In the genomic region with DNA sequence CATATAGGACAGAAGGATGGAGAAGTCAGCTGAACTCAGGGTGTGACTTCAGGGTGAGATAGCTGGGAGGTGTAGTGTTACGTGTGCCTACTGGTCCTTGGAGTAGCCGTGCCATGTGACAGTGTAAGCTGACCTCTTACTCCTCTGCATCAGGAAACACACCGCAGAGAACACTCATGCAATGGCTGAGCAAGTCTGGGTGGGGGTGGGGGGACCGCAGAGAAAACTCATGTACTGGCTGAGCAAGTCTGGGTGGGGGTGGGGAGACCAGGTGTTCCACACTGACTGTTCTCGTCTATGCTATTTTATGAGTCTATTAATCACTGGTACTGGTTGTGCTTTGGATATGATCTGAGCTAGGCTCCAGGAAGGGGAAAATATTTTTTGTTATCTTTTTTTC, we compare ENCODE assay signal across 12 cellular contexts.
DNase-seq lines count a peak whose midpoint lies in the region; ATAC-seq and TF ChIP-seq lines count a peak whose summit lies in the region.
"Had no signal": no experiment of that assay in that cellular context is flagged by ENCODE, and none has a peak within 500 bp of the region (broad histone marks: within the 10 kb centered on the region; RNA-seq: fewer than 3 reads in every experiment).

No MANE protein-coding gene starts in this region.

- H4K20me1 ChIP-seq in OCI-LY7 (ENCODE audit: insufficient read depth, low read length) = no peaks in the 10 kb centered on the region

- DNase-seq in NCI-H1417 (lab: John Stamatoyannopoulos, UW) (peak; percentile 46 to 98 (median 68)), NCI-H1417 treated with DMSO at 0.1 percent for 48 hours (lab: John Stamatoyannopoulos, UW) (no peak), OCI-LY7 (ENCODE audit: low spot score) (peak; percentile 5), glomerular visceral epithelial cell (ENCODE audit: extremely low spot score) (peak; percentile 54), thyroid gland (peak; percentile 92 to 95), GM19240 (ENCODE audit: insufficient read length, low spot score) (no peak), AG20443 (ENCODE audit: low spot score) (no peak)
- no peak for DNase-seq in stimulated activated naive B cell treated with anti-CD40 and anti-IgM and Interleukin-4, amounts not matched to agents 10 μg/mL and 1 μg/mL and 100 μg/mL, for 72 hours
- DNase-seq: activated naive CD8-positive, alpha-beta T cell treated with anti-CD3 and anti-CD28 coated beads, Interleukin-2, amount 10 ng/mL, durations not matched to agents 7 days and 5 days; mucosa of descending colon; NK-92 treated with Interleukin-12 subunit alpha and Interleukin-12 subunit beta, amount 100 ng/mL, for 24 hours; stimulated activated CD4-positive, alpha-beta T cell treated with anti-CD3 and anti-CD28 coated beads, Interleukin-4, amount 100 ng/mL, for 1 hour had no signal

- no peak for TF ChIP-seq POLR2A in thyroid gland (IDR thresholded peaks at IDR 0.05)

- H3K4me1 ChIP-seq in OCI-LY7 (ENCODE audit: insufficient read depth, low read length, poor library complexity, severe bottlenecking) = no peaks in the 10 kb centered on the region
- peaks cover 4 to 14% of the 10 kb centered on the region in 2 donors for H3K4me1 ChIP-seq in thyroid gland

- H3K36me3 ChIP-seq in OCI-LY7 (ENCODE audit: insufficient read depth, low read length) (no peaks in the 10 kb centered on the region), thyroid gland (no peaks in the 10 kb centered on the region)

- WGBS in thyroid gland, 2 donors = 18 to 23% methylated on average over 3 to 5 of the region's 5 CpGs

- ATAC-seq in stimulated activated naive B cell treated with anti-CD40 and anti-IgM and Interleukin-4, amounts not matched to agents 10 μg/mL and 1 μg/mL and 100 μg/mL, for 72 hours (replicated peaks) = no peak
- ATAC-seq: mucosa of descending colon had no signal

- H2AFZ ChIP-seq in OCI-LY7 (ENCODE audit: low read length) = no peak overlapping the region

- H3K27ac Mint-ChIP-seq in stimulated activated naive B cell treated with anti-CD40 and anti-IgM and Interleukin-4, amounts not matched to agents 10 μg/mL and 1 μg/mL and 100 μg/mL, for 72 hours = no peak overlapping the region
- H3K27ac Mint-ChIP-seq: activated naive CD8-positive, alpha-beta T cell treated with anti-CD3 and anti-CD28 coated beads, Interleukin-2, amount 10 ng/mL, durations not matched to agents 7 days and 5 days had no signal

- no peak overlapping the region for H3K4me3 Mint-ChIP-seq in stimulated activated naive B cell treated with anti-CD40 and anti-IgM and Interleukin-4, amounts not matched to agents 10 μg/mL and 1 μg/mL and 100 μg/mL, for 72 hours
- H3K4me3 Mint-ChIP-seq: activated naive CD8-positive, alpha-beta T cell treated with anti-CD3 and anti-CD28 coated beads, Interleukin-2, amount 10 ng/mL, durations not matched to agents 7 days and 5 days had no signal

- POLR2A ChIA-PET in OCI-LY7 (lab: Charles Lee) = no interaction called here

- intact Hi-C loops in OCI-LY7 (cut with micrococcal nuclease; ENCODE audit: unreplicated experiment) (no loop called here), thyroid gland (cut with DNase I) (loop anchor here (10.0 kb wide), 1 partner anchor 321 kb away; no protein-coding TSS in a partner anchor)

- H3K4me3 ChIP-seq in OCI-LY7 (ENCODE audit: low read depth, low read length, poor library complexity, severe bottlenecking) (no peak overlapping the region), thyroid gland (replicated peaks in 1 of 3) (no peak overlapping the region)
- H3K4me3 ChIP-seq: mucosa of descending colon had no signal

- H3K4me2 ChIP-seq in OCI-LY7 (ENCODE audit: low read length) = no peak overlapping the region

- no peaks in the 10 kb centered on the region for H3K4me1 Mint-ChIP-seq in stimulated activated naive B cell treated with anti-CD40 and anti-IgM and Interleukin-4, amounts not matched to agents 10 μg/mL and 1 μg/mL and 100 μg/mL, for 72 hours
- H3K4me1 Mint-ChIP-seq: activated naive CD8-positive, alpha-beta T cell treated with anti-CD3 and anti-CD28 coated beads, Interleukin-2, amount 10 ng/mL, durations not matched to agents 7 days and 5 days had no signal

- no peaks in the 10 kb centered on the region for H3K9me3 Mint-ChIP-seq in stimulated activated naive B cell treated with anti-CD40 and anti-IgM and Interleukin-4, amounts not matched to agents 10 μg/mL and 1 μg/mL and 100 μg/mL, for 72 hours
- H3K9me3 Mint-ChIP-seq: activated naive CD8-positive, alpha-beta T cell treated with anti-CD3 and anti-CD28 coated beads, Interleukin-2, amount 10 ng/mL, durations not matched to agents 7 days and 5 days had no signal

- H3K79me2 ChIP-seq in OCI-LY7 (ENCODE audit: insufficient read depth, low read depth, low read length) = no peaks in the 10 kb centered on the region

- no peaks in the 10 kb centered on the region for H3K9me2 ChIP-seq in OCI-LY7 (ENCODE audit: insufficient read depth, low read length)

- peaks cover 0 to 4% of the 10 kb centered on the region in 2 donors for H3K27me3 Mint-ChIP-seq in stimulated activated naive B cell treated with anti-CD40 and anti-IgM and Interleukin-4, amounts not matched to agents 10 μg/mL and 1 μg/mL and 100 μg/mL, for 72 hours
- H3K27me3 Mint-ChIP-seq: activated naive CD8-positive, alpha-beta T cell treated with anti-CD3 and anti-CD28 coated beads, Interleukin-2, amount 10 ng/mL, durations not matched to agents 7 days and 5 days had no signal

- BruUV-seq in OCI-LY7 (replicated peaks; lab: Mats Ljungman, UMichigan) = no TSS peak

- TF ChIP-seq CTCF in OCI-LY7 (conservative IDR thresholded peaks at IDR 0.05; ENCODE audit: low read length) (no peak), thyroid gland (IDR thresholded peaks at IDR 0.05) (no peak)

- no peaks in the 10 kb centered on the region for H3K27me3 ChIP-seq in thyroid gland

- H3K27ac ChIP-seq in OCI-LY7 (ENCODE audit: low read depth, low read length, poor library complexity, severe bottlenecking) (no peak overlapping the region), thyroid gland (peak overlapping the region in 1 of 3 donors; percentile 41)

- no peaks in the 10 kb centered on the region for H3K36me3 Mint-ChIP-seq in stimulated activated naive B cell treated with anti-CD40 and anti-IgM and Interleukin-4, amounts not matched to agents 10 μg/mL and 1 μg/mL and 100 μg/mL, for 72 hours
- H3K36me3 Mint-ChIP-seq: activated naive CD8-positive, alpha-beta T cell treated with anti-CD3 and anti-CD28 coated beads, Interleukin-2, amount 10 ng/mL, durations not matched to agents 7 days and 5 days had no signal

- CTCF ChIA-PET in OCI-LY7 (lab: Charles Lee; ENCODE audit: unreplicated experiment) = no interaction called here

- H3K9me3 ChIP-seq in OCI-LY7 (ENCODE audit: low read length) = no peaks in the 10 kb centered on the region
- no peaks in the 10 kb centered on the region for H3K9me3 ChIP-seq in thyroid gland
- H3K9me3 ChIP-seq: mucosa of descending colon had no signal

Comparison
In these comparisons a context has a peak if more than half of its experiments do, and no peak if none do; other contexts are left out.
1. DNase-seq: peak in NCI-H1417 (3 of 3), OCI-LY7 (single experiment), glomerular visceral epithelial cell (single experiment) and thyroid gland (2 of 2); none in NCI-H1417 treated with DMSO at 0.1 percent for 48 hours (single experiment), GM19240 (single experiment), AG20443 (single experiment) and stimulated activated naive B cell treated with anti-CD40 and anti-IgM and Interleukin-4, amounts not matched to agents 10 μg/mL and 1 μg/mL and 100 μg/mL, for 72 hours (single experiment).